Comparison of ENCODE assay signal across 9 cellular contexts in genomic region chr2:177262137-177262536, GRCh38. TPM values are rescaled to one million over a fixed set of nuclear protein-coding genes. Genes with fewer than 3 reads are reported as not detected.
DNase-seq lines count a peak whose midpoint lies in the region; ATAC-seq and TF ChIP-seq lines count a peak whose summit lies in the region.
"Had no signal": no experiment of that assay in that cellular context is flagged by ENCODE, and none has a peak within 500 bp of the region (broad histone marks: within the 10 kb centered on the region; RNA-seq: fewer than 3 reads in every experiment).

No MANE protein-coding gene starts in this region.

- no peaks in the 10 kb centered on the region for H3K9me3 ChIP-seq in cardiac muscle cell (ENCODE audit: low read depth)
- no peaks in the 10 kb centered on the region for H3K9me3 ChIP-seq in liver (ENCODE audit: control insufficient read depth in 4 of 4, low read length in 3 of 4)
- H3K9me3 ChIP-seq in upper lobe of left lung, result no peaks in the 10 kb centered on the region

- intact Hi-C loops in left ventricle myocardium superior (cut with micrococcal nuclease), result loop anchor here (2.0 kb wide), 1 partner anchor 97 kb away; no protein-coding TSS in a partner anchor

- H3K4me1 ChIP-seq in cardiac muscle cell (ENCODE audit: low read depth) (peaks cover 35% of the 10 kb centered on the region), liver (ENCODE audit: control insufficient read depth in 4 of 4, insufficient read depth in 4 of 4, low read length in 3 of 4) (peaks cover 20 to 51% (median 29%) of the 10 kb centered on the region in 4 donors), upper lobe of left lung (peaks cover 28 to 68% (median 55%) of the 10 kb centered on the region in 4 donors)

- ATAC-seq in left ventricle myocardium superior, result no peak
- ATAC-seq in activated naive CD8-positive, alpha-beta T cell treated with anti-CD3 and anti-CD28 coated beads, Interleukin-2, amount 50 U/mL, for 24 hours, result no peak
- ATAC-seq in upper lobe of left lung (ENCODE audit: low FRiP score in 2 of 2), result no peak
- no peak for ATAC-seq in HG02642 (IDR thresholded peaks at IDR 0.05; ENCODE audit: poor library complexity, unreplicated experiment)
- no peak for ATAC-seq in HG03097 (IDR thresholded peaks at IDR 0.05; ENCODE audit: low FRiP score, unreplicated experiment)

- DNase-seq in cardiac muscle cell (ENCODE audit: low read depth in 1 of 2, low spot score in 1 of 2) (no peak), left ventricle myocardium superior (no peak), upper lobe of left lung (no peak), NCI-H510A (lab: John Stamatoyannopoulos, UW) (no peak)
- no peak for DNase-seq in activated naive CD8-positive, alpha-beta T cell treated with anti-CD3 and anti-CD28 coated beads, Interleukin-2, amount 50 U/mL, for 24 hours
- DNase-seq: activated CD8-positive, alpha-beta memory T cell treated with anti-CD3 and anti-CD28 coated beads for 24 hours had no signal

- H3K36me3 ChIP-seq in cardiac muscle cell (no peaks in the 10 kb centered on the region), liver (ENCODE audit: control insufficient read depth in 4 of 4, insufficient read depth in 3 of 4, low read depth in 1 of 4, low read length in 3 of 4) (no peaks in the 10 kb centered on the region), upper lobe of left lung (peaks cover 0 to 4% (median 0%) of the 10 kb centered on the region in 4 donors)

- peak overlapping the region; percentile 92 for H3K4me3 Mint-ChIP-seq in activated naive CD8-positive, alpha-beta T cell treated with anti-CD3 and anti-CD28 coated beads, Interleukin-2, amount 50 U/mL, for 24 hours

- 1% methylated on average over 1 of the region's 1 CpG for WGBS in liver
- WGBS in upper lobe of left lung, 2 donors, result 5 to 8% methylated on average over 1 of the region's 1 CpG

- peak overlapping the region; percentile 95 to 98 for H3K9ac ChIP-seq in liver (ENCODE audit: low read depth in 1 of 2, low read length in 2 of 2)

- H3K27ac ChIP-seq in cardiac muscle cell (peak overlapping the region; percentile 37), liver (ENCODE audit: low read depth in 1 of 2, low read length in 2 of 2) (peak overlapping the region; percentile 99 to 100), upper lobe of left lung (peak overlapping the region; percentile 98 to 100 (median 100))

- TF ChIP-seq RAD21 in liver (IDR thresholded peaks at IDR 0.05), result no peak

- H3K9me3 Mint-ChIP-seq in activated naive CD8-positive, alpha-beta T cell treated with anti-CD3 and anti-CD28 coated beads, Interleukin-2, amount 50 U/mL, for 24 hours, result no peaks in the 10 kb centered on the region

- H3K4me3 ChIP-seq in cardiac muscle cell (peak overlapping the region; percentile 96), liver (ENCODE audit: low read depth in 1 of 3, low read length in 3 of 3) (peak overlapping the region; percentile 68 to 90 (median 89)), upper lobe of left lung (peak overlapping the region; percentile 50 to 89 (median 68))

- no peak for TF ChIP-seq CTCF in cardiac muscle cell (IDR thresholded peaks at IDR 0.05; ENCODE audit: low read depth, low read length)
- TF ChIP-seq CTCF in liver (IDR thresholded peaks at IDR 0.05; ENCODE audit: low read depth, low read length, missing input control), result no peak
- no peak for TF ChIP-seq CTCF in upper lobe of left lung (IDR thresholded peaks at IDR 0.05)

- no peak for TF ChIP-seq POLR2A in upper lobe of left lung (IDR thresholded peaks at IDR 0.05)

- peaks cover 45% of the 10 kb centered on the region for H3K36me3 Mint-ChIP-seq in activated naive CD8-positive, alpha-beta T cell treated with anti-CD3 and anti-CD28 coated beads, Interleukin-2, amount 50 U/mL, for 24 hours (ENCODE audit: low read depth)

- TF ChIP-seq EP300 in upper lobe of left lung (IDR thresholded peaks at IDR 0.05), result no peak

- H3K27ac Mint-ChIP-seq in activated naive CD8-positive, alpha-beta T cell treated with anti-CD3 and anti-CD28 coated beads, Interleukin-2, amount 50 U/mL, for 24 hours, result peak overlapping the region; percentile 94

- no peaks in the 10 kb centered on the region for H3K27me3 Mint-ChIP-seq in activated naive CD8-positive, alpha-beta T cell treated with anti-CD3 and anti-CD28 coated beads, Interleukin-2, amount 50 U/mL, for 24 hours

- H3K4me1 Mint-ChIP-seq in activated naive CD8-positive, alpha-beta T cell treated with anti-CD3 and anti-CD28 coated beads, Interleukin-2, amount 50 U/mL, for 24 hours, result peaks cover 67% of the 10 kb centered on the region

- no peaks in the 10 kb centered on the region for H3K27me3 ChIP-seq in cardiac muscle cell
- no peaks in the 10 kb centered on the region for H3K27me3 ChIP-seq in liver (ENCODE audit: control insufficient read depth in 4 of 4, insufficient read depth in 4 of 4, low read length in 3 of 4)
- no peaks in the 10 kb centered on the region for H3K27me3 ChIP-seq in upper lobe of left lung

TF ChIP-seq in liver, 16 proteins besides CTCF, POLR2A, EP300 and RAD21:
- no peak for TF ChIP-seq HNF4G (IDR thresholded peaks at IDR 0.05)
- TF ChIP-seq FOXA1 (IDR thresholded peaks at IDR 0.05), result no peak
- no peak for TF ChIP-seq JUND (IDR thresholded peaks at IDR 0.05)
- no peak for TF ChIP-seq SP1 (IDR thresholded peaks at IDR 0.05)
- no peak for TF ChIP-seq GABPA (IDR thresholded peaks at IDR 0.05 in 1 of 2, conservative IDR thresholded peaks at IDR 0.05 in 1 of 2)
- no peak for TF ChIP-seq EGR1 (IDR thresholded peaks at IDR 0.05; ENCODE audit: low read depth in 2 of 2)
- no peak for TF ChIP-seq MAX (IDR thresholded peaks at IDR 0.05)
- TF ChIP-seq RXRA (IDR thresholded peaks at IDR 0.05), result no peak
- TF ChIP-seq ATF3 (IDR thresholded peaks at IDR 0.05), result no peak
- TF ChIP-seq TAF1 (conservative IDR thresholded peaks at IDR 0.05), result no peak
- TF ChIP-seq FOXA2 (IDR thresholded peaks at IDR 0.05), result no peak

RNA-seq across cellular contexts. Expression of gene NFE2L2, which starts 2.4 kb away (rescaled TPM):
- 56.6 and 70.0 TPM in 2 replicates for total RNA-seq in cardiac muscle cell
- 84.5 and 90.5 TPM in 2 replicates for polyA plus RNA-seq in cardiac muscle cell
- 50.6 TPM for total RNA-seq in left ventricle myocardium superior
- total RNA-seq in liver, result 10 to 100 TPM; 22.5 to 31.0 TPM
- polyA plus RNA-seq in liver, result 10 to 100 TPM; 26.8 to 27.4 TPM
- total RNA-seq in upper lobe of left lung, result 100 to 1,000 TPM in 3 of 6 donors, 10 to 100 TPM in 3; 52.4 to 174 (median 94.4) TPM

RNA-seq across cellular contexts. Expression of gene HNRNPA3, which starts 49.5 kb away (rescaled TPM):
- total RNA-seq in cardiac muscle cell (63.2 and 78.6 TPM in 2 replicates), left ventricle myocardium superior (70.4 TPM), liver (10 to 100 TPM; 41.5 to 61.9 TPM), upper lobe of left lung (100 to 1,000 TPM in 2 of 6 donors, 10 to 100 TPM in 4; 53.2 to 146 (median 89.0) TPM)
- polyA plus RNA-seq in cardiac muscle cell (67.3 and 81.7 TPM in 2 replicates), liver (10 to 100 TPM; 22.9 to 72.5 TPM)

Comparison
In these comparisons a context has a peak if more than half of its experiments do, and no peak if none do; other contexts are left out.
1. H3K27ac ChIP-seq: peak in every context shown above with its lines; median percentile 100 in upper lobe of left lung; 100 in liver; 37 in cardiac muscle cell.